ENCODE assay signal across 14 cellular contexts in the genomic region with DNA sequence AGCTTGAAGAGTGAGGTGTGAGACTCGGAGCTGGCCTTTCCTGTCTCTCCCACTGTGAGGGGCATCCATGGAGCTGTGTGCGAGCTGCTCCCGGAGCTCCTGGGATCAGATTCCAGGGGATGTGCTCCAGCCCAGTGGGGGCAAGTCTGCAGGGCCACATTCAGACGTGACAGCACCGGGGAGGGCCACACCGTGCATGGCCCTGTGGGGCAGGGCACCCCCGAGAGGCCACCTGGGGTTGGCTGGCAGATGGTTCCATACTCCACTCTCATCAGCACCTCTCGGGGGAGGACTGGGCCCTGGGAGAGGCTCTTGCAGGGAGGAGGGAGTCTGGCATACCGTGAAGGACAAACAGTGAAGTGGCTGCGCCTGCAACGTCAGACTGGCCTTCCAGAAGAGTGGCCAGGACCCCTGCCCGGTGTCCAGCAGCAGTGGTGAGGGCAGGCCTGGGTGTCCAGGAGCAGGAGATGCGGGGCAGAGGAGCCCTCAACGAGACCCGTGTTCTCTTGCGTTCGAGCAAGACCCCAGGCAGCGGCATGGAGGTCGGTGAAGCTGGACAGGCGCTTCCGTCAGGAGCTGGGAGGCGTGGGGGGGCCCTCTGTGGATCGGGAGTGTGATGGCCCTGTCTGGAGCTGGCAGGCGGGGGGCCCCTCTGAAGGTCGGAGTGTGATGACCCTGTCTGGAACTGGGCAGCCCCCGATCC.
"Had no signal": no experiment of that assay in that cellular context is flagged by ENCODE, and none has a peak within 500 bp of the region (broad histone marks: within the 10 kb centered on the region; RNA-seq: fewer than 3 reads in every experiment).

No MANE protein-coding gene starts in this region.

- H3K36me3 ChIP-seq: tibial nerve, uterus had no signal

- H3K4me3 ChIP-seq: coronary artery, tibial nerve, uterus had no signal

- ATAC-seq: activated CD4-positive, CD25-positive, alpha-beta regulatory T cell treated with anti-CD3 and anti-CD28 coated beads, Interleukin-2, amount 50 U/mL, for 24 hours; activated CD8-positive, alpha-beta T cell treated with anti-CD3 and anti-CD28 coated beads, Interleukin-2, amount 10 ng/mL, durations not matched to agents 7 days and 5 days; natural killer cell had no signal

- H3K9me3 ChIP-seq: uterus had no signal

- H3K27ac ChIP-seq: coronary artery, tibial nerve, uterus had no signal

- H3K27me3 ChIP-seq: tibial nerve, uterus had no signal

- FAIRE-seq: endometrium, frontal cortex had no signal

- H3K4me1 ChIP-seq: tibial nerve, uterus had no signal

- DNase-seq: activated CD4-positive, alpha-beta T cell treated with anti-CD3 and anti-CD28 coated beads, Interleukin-2, amount 10 ng/mL, durations not matched to agents 7 days and 5 days; activated CD8-positive, alpha-beta T cell treated with anti-CD3 and anti-CD28 coated beads, Interleukin-2, amount 10 ng/mL, durations not matched to agents 7 days and 5 days; activated naive CD4-positive, alpha-beta T cell treated with anti-CD3 and anti-CD28 coated beads, Interleukin-2, amount 50 U/mL, for 16 hours; activated T-cell treated with anti-CD3 and anti-CD28 coated beads, Interleukin-2, amount 50 U/mL, for 24 hours; natural killer cell; nucleus accumbens; posterior cingulate gyrus; stimulated activated CD4-positive, alpha-beta T cell treated with anti-CD3 and anti-CD28 coated beads, Interleukin-2, amount 100 ng/mL, for 24 hours; uterus had no signal
